8 cellular contexts compared by ENCODE assay signal in the genomic region with DNA sequence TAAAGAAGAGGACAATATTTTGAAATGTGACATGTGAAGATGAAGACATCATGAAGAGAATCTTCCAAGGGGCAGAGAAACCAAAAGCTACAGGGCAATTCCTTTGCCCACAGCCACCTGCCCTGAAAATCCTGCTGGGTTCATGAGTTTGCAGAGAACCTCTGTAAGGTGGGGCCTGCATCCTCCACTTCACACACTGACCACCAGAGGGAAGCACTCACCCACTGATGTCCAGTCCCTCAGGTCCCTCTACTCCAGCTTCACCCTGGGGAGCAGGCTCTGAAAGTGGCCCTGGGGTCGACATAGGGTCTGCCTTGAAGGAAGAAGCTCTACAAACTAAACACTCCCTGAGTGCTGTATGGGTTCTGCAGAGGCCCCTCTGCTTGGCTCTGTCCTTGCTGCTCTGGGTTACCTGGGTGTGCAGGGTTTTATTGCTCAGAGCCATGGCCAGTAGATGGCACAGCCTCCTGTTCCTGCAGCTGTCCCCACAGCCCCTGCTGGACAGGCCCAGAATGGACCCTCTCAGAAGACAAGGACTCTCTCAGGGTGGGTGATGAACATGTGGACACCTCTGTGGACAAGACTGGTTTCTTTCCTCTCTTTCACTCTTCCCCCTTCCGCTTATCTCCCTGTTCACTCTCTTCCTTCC. TPM values are rescaled to one million over a fixed set of nuclear protein-coding genes. Genes with fewer than 3 reads are reported as not detected.
A peak's percentile ranks its signal among the peaks of the same experiment; 100 is the strongest.
DNase-seq lines count a peak whose midpoint lies in the region; ATAC-seq and TF ChIP-seq lines count a peak whose summit lies in the region.
"Not testable (repeated sequence)": the region's sequence is repeated elsewhere in the genome, so short reads cannot be mapped to it uniquely, and the experiment has no call there.

No MANE protein-coding gene starts in this region.

- H3K4me3 ChIP-seq in OCI-LY3 (ENCODE audit: low read length); esophagus muscularis mucosa; lower lobe of right lung: not testable (repeated sequence)

- not testable (repeated sequence) for H3K4me2 ChIP-seq in OCI-LY3 (ENCODE audit: low read length)

- not testable (repeated sequence) for H3K27me3 ChIP-seq in OCI-LY3 (ENCODE audit: low read depth, low read length); esophagus muscularis mucosa; lower lobe of right lung (ENCODE audit: low read depth)

- H4K20me1 ChIP-seq in OCI-LY3 (ENCODE audit: insufficient read depth, low read length), result not testable (repeated sequence)

- H3K4me1 ChIP-seq in OCI-LY3 (ENCODE audit: low read length); esophagus muscularis mucosa; lower lobe of right lung: not testable (repeated sequence)

- not testable (repeated sequence) for H3K4me3 Mint-ChIP-seq in stimulated activated effector memory CD8-positive, alpha-beta T cell treated with anti-CD3 and anti-CD28 coated beads, Interleukin-12 subunit alpha, Interleukin-12 subunit beta, amount 100 ng/mL, for 72 hours

- H3K27ac Mint-ChIP-seq in stimulated activated effector memory CD8-positive, alpha-beta T cell treated with anti-CD3 and anti-CD28 coated beads, Interleukin-12 subunit alpha, Interleukin-12 subunit beta, amount 100 ng/mL, for 72 hours, result not testable (repeated sequence)

- H3K36me3 ChIP-seq in OCI-LY3 (replicated peaks; ENCODE audit: low read depth, low read length); esophagus muscularis mucosa; lower lobe of right lung: not testable (repeated sequence)

- peak; percentile 53 for DNase-seq in DMS53 (lab: John Stamatoyannopoulos, UW)
- DNase-seq in GM20000 (ENCODE audit: low spot score); lower lobe of right lung: not testable (repeated sequence)
- DNase-seq in activated CD8-positive, alpha-beta memory T cell treated with anti-CD3 and anti-CD28 coated beads, Interleukin-2, amount 50 U/mL, for 48 hours, result peak; percentile 55
- DNase-seq in esophagus muscularis mucosa (ENCODE audit: extremely low spot score), result peak; percentile 57
- DNase-seq in stimulated activated effector memory CD8-positive, alpha-beta T cell treated with anti-CD3 and anti-CD28 coated beads, Interleukin-12 subunit alpha, Interleukin-12 subunit beta, amount 100 ng/mL, for 72 hours (ENCODE audit: low spot score in 2 of 2), result peak in 1 of 2 donors; percentile 62

- not testable (repeated sequence) for H3K9me3 ChIP-seq in OCI-LY3 (ENCODE audit: insufficient read depth, low read length); esophagus muscularis mucosa; lower lobe of right lung

- intact Hi-C loops in esophagus muscularis mucosa (cut with DNase I); lower lobe of right lung (cut with DNase I): not testable (repeated sequence)

- not testable (repeated sequence) for TF ChIP-seq EP300 in esophagus muscularis mucosa (IDR thresholded peaks at IDR 0.05)

- H2AFZ ChIP-seq in OCI-LY3 (ENCODE audit: low read depth, low read length), result not testable (repeated sequence)

- ATAC-seq in HG03565 (IDR thresholded peaks at IDR 0.05; ENCODE audit: unreplicated experiment) (peak; percentile 54), lower lobe of right lung (peak; percentile 82 to 85)
- peak; percentile 68 for ATAC-seq in stimulated activated effector memory CD8-positive, alpha-beta T cell treated with anti-CD3 and anti-CD28 coated beads, Interleukin-12 subunit alpha, Interleukin-12 subunit beta, amount 100 ng/mL, for 72 hours

- not testable (repeated sequence) for H3K36me3 Mint-ChIP-seq in stimulated activated effector memory CD8-positive, alpha-beta T cell treated with anti-CD3 and anti-CD28 coated beads, Interleukin-12 subunit alpha, Interleukin-12 subunit beta, amount 100 ng/mL, for 72 hours

- H3K9me3 Mint-ChIP-seq in stimulated activated effector memory CD8-positive, alpha-beta T cell treated with anti-CD3 and anti-CD28 coated beads, Interleukin-12 subunit alpha, Interleukin-12 subunit beta, amount 100 ng/mL, for 72 hours, result not testable (repeated sequence)

- not testable (repeated sequence) for H3K9ac ChIP-seq in OCI-LY3 (ENCODE audit: low read length)

- not testable (repeated sequence) for H3K4me1 Mint-ChIP-seq in stimulated activated effector memory CD8-positive, alpha-beta T cell treated with anti-CD3 and anti-CD28 coated beads, Interleukin-12 subunit alpha, Interleukin-12 subunit beta, amount 100 ng/mL, for 72 hours

- 50% methylated on average over 2 of the region's 2 CpGs for WGBS in esophagus muscularis mucosa

- not testable (repeated sequence) for TF ChIP-seq POLR2A in esophagus muscularis mucosa (IDR thresholded peaks at IDR 0.05; ENCODE audit: low read depth)

- H3K79me2 ChIP-seq in OCI-LY3 (ENCODE audit: low read length), result not testable (repeated sequence)

- H3K27ac ChIP-seq in OCI-LY3 (ENCODE audit: low read length); esophagus muscularis mucosa (replicated peaks in 1 of 4); lower lobe of right lung: not testable (repeated sequence)

- TF ChIP-seq CTCF in GM20000 (IDR thresholded peaks at IDR 0.05; ENCODE audit: extremely low read depth, missing control alignments) (peak; percentile 34), OCI-LY3 (IDR thresholded peaks at IDR 0.05; ENCODE audit: low read depth, low read length) (peak; percentile 29; the same call in 1 of the 2 replicates), esophagus muscularis mucosa (IDR thresholded peaks at IDR 0.05) (peak in 2 of 3 experiments; percentile 11 to 55), lower lobe of right lung (IDR thresholded peaks at IDR 0.05) (peak; percentile 54)

RNA-seq across cellular contexts. Expression of gene CST1, which starts 27.0 kb away (rescaled TPM):
- total RNA-seq in esophagus muscularis mucosa, result not detected
- total RNA-seq in lower lobe of right lung, result not detected

RNA-seq across cellular contexts. Expression of gene CST4, which starts 34.9 kb away (rescaled TPM):
- not detected for total RNA-seq in esophagus muscularis mucosa
- not detected for total RNA-seq in lower lobe of right lung
